Comparison of ENCODE assay signal across 8 cellular contexts in the genomic region with DNA sequence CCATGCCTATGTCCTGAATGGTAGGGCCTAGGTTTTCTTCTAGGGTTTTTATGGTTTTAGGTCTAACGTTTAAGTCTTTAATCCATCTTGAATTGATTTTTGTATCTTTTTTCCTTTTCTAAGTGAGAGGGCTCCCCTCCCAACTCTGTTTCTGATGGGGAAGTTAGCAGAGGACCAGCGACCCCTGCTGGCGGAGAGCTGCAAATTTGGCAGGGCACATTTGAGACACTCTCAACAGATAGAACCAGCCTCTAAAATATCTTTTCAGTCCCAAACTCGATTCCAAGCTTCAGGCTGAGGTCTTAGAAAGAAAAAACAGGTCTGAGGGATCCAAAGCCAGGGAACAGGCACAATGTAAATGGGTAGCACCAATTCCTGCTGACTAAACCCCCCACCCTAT. TPM values are rescaled to one million over a fixed set of nuclear protein-coding genes. Genes with fewer than 3 reads are reported as not detected.
DNase-seq lines count a peak whose midpoint lies in the region; ATAC-seq, FAIRE-seq and TF ChIP-seq lines count a peak whose summit lies in the region.

No MANE protein-coding gene starts in this region.

- no TSS peak for BruUV-seq in HepG2 (replicated peaks; lab: Mats Ljungman, UMichigan)

- peak; percentile 82 for TF ChIP-seq CTCF in C4-2B (conservative IDR thresholded peaks at IDR 0.05)
- TF ChIP-seq CTCF in HepG2 (CRISPR knock-in tag; IDR thresholded peaks at IDR 0.05): peak; percentile 76

- in situ Hi-C loops in HepG2 (cut with HindIII; ENCODE audit: extremely low pct_ligation_motif_present, low pct_unique_long_range_greater_than_20kb): no loop called here

- H3K9me3 ChIP-seq in HepG2 (ENCODE audit: low read length): peaks cover 14% of the 10 kb centered on the region

- POLR2A ChIA-PET in HepG2 (lab: Yijun Ruan, JAX): interaction anchor here (1.1 kb wide), 1 partner anchor 18 kb away, joined by 3 read pairs; no protein-coding TSS in a partner anchor

- no peaks in the 10 kb centered on the region for H4K20me1 ChIP-seq in HepG2 (ENCODE audit: insufficient read depth, low read length)

- H3K36me3 ChIP-seq in HepG2 (replicated peaks in 1 of 2; ENCODE audit: control insufficient read depth in 1 of 2, insufficient read depth in 2 of 2, low read length in 2 of 2): peaks cover 7 to 22% of the 10 kb centered on the region in 2 experiments; a peak in 3 of 5 replicates

- no peak for TF ChIP-seq POLR2A in HepG2 (IDR thresholded peaks at IDR 0.05; ENCODE audit: insufficient read depth in 1 of 2, low read depth in 2 of 2, low read length in 2 of 2)

- no peak overlapping the region for H3K27ac ChIP-seq in C4-2B
- H3K27ac ChIP-seq in HepG2 (ENCODE audit: extremely low read length, insufficient read depth, low read length): no peak overlapping the region

- peaks cover 49% of the 10 kb centered on the region for H3K79me2 ChIP-seq in HepG2 (ENCODE audit: insufficient read depth, low read length)

- H3K4me2 ChIP-seq in HepG2 (ENCODE audit: low read depth, low read length): peak overlapping the region; percentile 55

- H3K4me3 ChIP-seq in HepG2 (replicated peaks in 1 of 3; ENCODE audit: insufficient read depth in 1 of 3, low read depth in 2 of 3, low read length in 3 of 3): no peak overlapping the region

- TF ChIP-seq EP300 in HepG2 (IDR thresholded peaks at IDR 0.05; ENCODE audit: low read depth in 2 of 2, low read length in 2 of 2) (no peak), HepG2 (CRISPR knock-in tag; IDR thresholded peaks at IDR 0.05; ENCODE audit: borderline replicate concordance) (no peak)

- intact Hi-C loops in HepG2 (cut with micrococcal nuclease; ENCODE audit: unreplicated experiment): loop anchor here (10.0 kb wide), 1 partner anchor 183 kb away; a partner anchor contains a TSS

- FAIRE-seq in HepG2 (lab: Jason Lieb, UNC): peak; percentile 30

- H2AFZ ChIP-seq in HepG2 (ENCODE audit: low read length): no peak overlapping the region

- CTCF ChIA-PET in HepG2 (lab: Yijun Ruan, JAX; ENCODE audit: low intra/inter-chr PET ratio, low total read pairs): no interaction called here

- no peak overlapping the region for H3K9ac ChIP-seq in HepG2 (ENCODE audit: insufficient read depth, low read depth, low read length)

- WGBS in HepG2 (ENCODE audit: low lambda C conversion rate): 21% methylated on average over 4 of the region's 4 CpGs

- H3K27me3 ChIP-seq in HepG2 (ENCODE audit: control insufficient read depth in 1 of 2, insufficient read depth in 2 of 2, low read length in 2 of 2): no peaks in the 10 kb centered on the region; a peak in 1 of 5 replicates

- ATAC-seq in HepG2 (no peak), GM21423 (IDR thresholded peaks at IDR 0.05; ENCODE audit: unreplicated experiment) (no peak), HG03460 (IDR thresholded peaks at IDR 0.05; ENCODE audit: unreplicated experiment) (no peak)

- TF ChIP-seq RAD21 in HepG2 (CRISPR knock-in tag; IDR thresholded peaks at IDR 0.05): peak; percentile 31; the same call in 1 of the 2 replicates

- H3K4me1 ChIP-seq in HepG2 (ENCODE audit: insufficient read depth, low read length): peaks cover 63% of the 10 kb centered on the region

- DNase-seq in HT-29 (ENCODE audit: low spot score) (peak; percentile 9), activated T-cell treated with anti-CD3 and anti-CD28 coated beads for 48 hours (ENCODE audit: low read depth) (peak; percentile 48), HepG2 (ENCODE audit: low spot score) (peak; percentile 30), islet precursor cell (no peak), glomerular visceral epithelial cell (ENCODE audit: extremely low spot score) (no peak)

TF ChIP-seq in HepG2, 621 proteins besides CTCF, POLR2A, EP300 and RAD21 (continues in another document):
- TF ChIP-seq, protein P1, sequence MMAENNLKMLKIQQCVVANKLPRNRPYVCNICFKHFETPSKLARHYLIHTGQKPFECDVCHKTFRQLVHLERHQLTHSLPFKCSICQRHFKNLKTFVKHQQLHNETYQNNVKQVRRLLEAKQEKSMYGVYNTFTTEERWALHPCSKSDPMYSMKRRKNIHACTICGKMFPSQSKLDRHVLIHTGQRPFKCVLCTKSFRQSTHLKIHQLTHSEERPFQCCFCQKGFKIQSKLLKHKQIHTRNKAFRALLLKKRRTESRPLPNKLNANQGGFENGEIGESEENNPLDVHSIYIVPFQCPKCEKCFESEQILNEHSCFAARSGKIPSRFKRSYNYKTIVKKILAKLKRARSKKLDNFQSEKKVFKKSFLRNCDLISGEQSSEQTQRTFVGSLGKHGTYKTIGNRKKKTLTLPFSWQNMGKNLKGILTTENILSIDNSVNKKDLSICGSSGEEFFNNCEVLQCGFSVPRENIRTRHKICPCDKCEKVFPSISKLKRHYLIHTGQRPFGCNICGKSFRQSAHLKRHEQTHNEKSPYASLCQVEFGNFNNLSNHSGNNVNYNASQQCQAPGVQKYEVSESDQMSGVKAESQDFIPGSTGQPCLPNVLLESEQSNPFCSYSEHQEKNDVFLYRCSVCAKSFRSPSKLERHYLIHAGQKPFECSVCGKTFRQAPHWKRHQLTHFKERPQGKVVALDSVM (CRISPR knock-in tag; IDR thresholded peaks at IDR 0.05): no peak
- TF ChIP-seq, protein P2, sequence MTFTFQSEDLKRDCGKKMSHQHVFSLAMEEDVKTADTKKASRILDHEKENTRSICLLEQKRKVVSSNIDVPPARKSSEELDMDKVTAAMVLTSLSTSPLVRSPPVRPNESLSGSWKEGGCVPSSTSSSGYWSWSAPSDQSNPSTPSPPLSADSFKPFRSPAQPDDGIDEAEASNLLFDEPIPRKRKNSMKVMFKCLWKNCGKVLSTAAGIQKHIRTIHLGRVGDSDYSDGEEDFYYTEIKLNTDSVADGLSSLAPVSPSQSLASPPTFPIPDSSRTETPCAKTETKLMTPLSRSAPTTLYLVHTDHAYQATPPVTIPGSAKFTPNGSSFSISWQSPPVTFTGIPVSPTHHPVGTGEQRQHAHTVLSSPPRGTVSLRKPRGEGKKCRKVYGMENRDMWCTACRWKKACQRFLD (CRISPR knock-in tag; IDR thresholded peaks at IDR 0.05; ENCODE audit: borderline replicate concordance): no peak
- TF ChIP-seq STAG1 (CRISPR knock-in tag; IDR thresholded peaks at IDR 0.05) (peak; percentile 64), SMC3 (IDR thresholded peaks at IDR 0.05; ENCODE audit: low read length) (peak; percentile 43; the same call in 1 of the 2 replicates), HMG20B (CRISPR knock-in tag; conservative IDR thresholded peaks at IDR 0.05) (no peak)

RNA-seq across cellular contexts. Expression of a gene that starts 32.5 kb away (rescaled TPM):
- 0.08 and 0.10 TPM in 2 replicates for total RNA-seq in HT-29 (2014; rRNA removed; shearing (Covaris generic))
- 3.9 and 4.8 TPM in 2 replicates for total RNA-seq in HepG2 (2016; rRNA removed; fragmentation: Illumina TruSeq; extraction: Trizol)
- total RNA-seq in HepG2 (2016; cell fraction: cytosol; rRNA removed; fragmentation: Illumina TruSeq; extraction: Trizol; ENCODE audit: low read depth): 0.97 and 1.1 TPM in 2 replicates
- 3.1 and 4.8 TPM in 2 replicates for total RNA-seq in HepG2 (2016; cell fraction: insoluble cytoplasmic fraction; rRNA removed; fragmentation: Illumina TruSeq; extraction: Trizol)
- 3.5 and 4.4 TPM in 2 replicates for total RNA-seq in HepG2 (2016; cell fraction: membrane; rRNA removed; fragmentation: Illumina TruSeq; extraction: Trizol)
- 5.2 and 5.7 TPM in 2 replicates for total RNA-seq in HepG2 (2016; cell fraction: nucleus; rRNA removed; fragmentation: Illumina TruSeq; extraction: Trizol)
- 16.5 and 24.3 TPM in 2 replicates for polyA plus RNA-seq in HepG2 (2011; rRNA removed)
- polyA plus RNA-seq in HepG2 (2011; cell fraction: cytosol; rRNA removed): 17.5 and 19.8 TPM in 2 replicates
- polyA plus RNA-seq in HepG2 (2011; cell fraction: nucleus; rRNA removed): 25.9 and 31.8 TPM in 2 replicates
- 24.1 and 27.1 TPM in 2 replicates for polyA plus RNA-seq in HepG2 (2012)
- 0.99 and 1.3 TPM in 2 replicates for polyA plus RNA-seq in HepG2 (2016; cell fraction: cytosol; fragmentation: Illumina TruSeq; extraction: Trizol; ENCODE audit: low read depth)
- 4.4 and 5.5 TPM in 2 replicates for polyA plus RNA-seq in HepG2 (2016; cell fraction: insoluble cytoplasmic fraction; fragmentation: Illumina TruSeq; extraction: Trizol; ENCODE audit: low read depth)
- 2.9 and 3.4 TPM in 2 replicates for polyA plus RNA-seq in HepG2 (2016; cell fraction: membrane; fragmentation: Illumina TruSeq; extraction: Trizol; ENCODE audit: low read depth)
- 10.0 TPM in 2 replicates for polyA plus RNA-seq in HepG2 (2016; cell fraction: nucleus; fragmentation: Illumina TruSeq; extraction: Trizol; ENCODE audit: insufficient read depth, low read depth)
- 3.8 and 34.5 TPM in 2 replicates for polyA minus RNA-seq in HepG2 (2011; rRNA and poly(A)+ RNA removed; ENCODE audit: low replicate concordance)
- polyA minus RNA-seq in HepG2 (2011; cell fraction: cytosol; rRNA and poly(A)+ RNA removed): 16.0 and 20.9 TPM in 2 replicates
- 10.4 and 13.4 TPM in 2 replicates for polyA minus RNA-seq in HepG2 (2011; cell fraction: nucleus; rRNA and poly(A)+ RNA removed)

RNA-seq across cellular contexts. Expression of a gene that starts 52.2 kb away (rescaled TPM):
- total RNA-seq in HT-29 (2014; rRNA removed; shearing (Covaris generic)): not detected in 2 replicates
- total RNA-seq in HepG2 (2016; rRNA removed; fragmentation: Illumina TruSeq; extraction: Trizol): not detected in 2 replicates
- not detected in 2 replicates for total RNA-seq in HepG2 (2016; cell fraction: cytosol; rRNA removed; fragmentation: Illumina TruSeq; extraction: Trizol; ENCODE audit: low read depth)
- not detected in 2 replicates for total RNA-seq in HepG2 (2016; cell fraction: insoluble cytoplasmic fraction; rRNA removed; fragmentation: Illumina TruSeq; extraction: Trizol)
- not detected in 2 replicates for total RNA-seq in HepG2 (2016; cell fraction: membrane; rRNA removed; fragmentation: Illumina TruSeq; extraction: Trizol)
- total RNA-seq in HepG2 (2016; cell fraction: nucleus; rRNA removed; fragmentation: Illumina TruSeq; extraction: Trizol): not detected in 2 replicates
- polyA plus RNA-seq in HepG2 (2011; rRNA removed): not detected in 2 replicates
- not detected in 2 replicates for polyA plus RNA-seq in HepG2 (2011; cell fraction: cytosol; rRNA removed)
- not detected in 2 replicates for polyA plus RNA-seq in HepG2 (2011; cell fraction: nucleus; rRNA removed)
- polyA plus RNA-seq in HepG2 (2012): not detected in 2 replicates
- not detected in 2 replicates for polyA plus RNA-seq in HepG2 (2016; cell fraction: cytosol; fragmentation: Illumina TruSeq; extraction: Trizol; ENCODE audit: low read depth)
- polyA plus RNA-seq in HepG2 (2016; cell fraction: insoluble cytoplasmic fraction; fragmentation: Illumina TruSeq; extraction: Trizol; ENCODE audit: low read depth): not detected in 2 replicates
- not detected in 2 replicates for polyA plus RNA-seq in HepG2 (2016; cell fraction: membrane; fragmentation: Illumina TruSeq; extraction: Trizol; ENCODE audit: low read depth)
- polyA plus RNA-seq in HepG2 (2016; cell fraction: nucleus; fragmentation: Illumina TruSeq; extraction: Trizol; ENCODE audit: insufficient read depth, low read depth): not detected in 2 replicates
- polyA minus RNA-seq in HepG2 (2011; rRNA and poly(A)+ RNA removed; ENCODE audit: low replicate concordance): 0.16 TPM in 1 of 2 replicates, not detected in the other
- not detected in 2 replicates for polyA minus RNA-seq in HepG2 (2011; cell fraction: cytosol; rRNA and poly(A)+ RNA removed)
- polyA minus RNA-seq in HepG2 (2011; cell fraction: nucleus; rRNA and poly(A)+ RNA removed): not detected in 2 replicates

Comparison
In these comparisons a context has a peak if more than half of its experiments do, and no peak if none do; other contexts are left out.
1. DNase-seq: peak in HT-29 (single experiment), activated T-cell treated with anti-CD3 and anti-CD28 coated beads for 48 hours (single experiment) and HepG2 (single experiment); none in islet precursor cell (single experiment) and glomerular visceral epithelial cell (single experiment).